1 cellular context compared by ENCODE assay signal in the genomic region with DNA sequence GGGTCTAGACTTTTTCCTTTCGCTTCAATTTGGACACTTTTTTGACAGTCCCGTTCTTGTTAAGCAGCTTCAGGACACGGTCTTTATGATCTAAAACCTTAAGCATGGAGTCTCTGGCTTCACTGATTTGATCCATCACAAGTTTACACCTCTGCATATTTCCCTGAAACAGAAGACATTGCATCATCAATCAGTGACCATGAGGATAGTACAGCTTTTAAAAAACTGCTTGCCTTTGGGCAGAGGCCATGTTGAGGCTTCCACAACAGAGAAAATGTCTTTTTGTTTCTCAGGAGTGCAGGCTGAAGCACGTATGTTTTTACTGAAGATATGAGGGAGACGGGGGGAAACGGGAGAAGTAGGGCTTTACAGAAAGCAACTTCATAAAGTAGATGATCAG.
A peak's percentile ranks its signal among the peaks of the same experiment; 100 is the strongest.
TF ChIP-seq lines count a peak whose summit lies in the region.

No MANE protein-coding gene starts in this region.

TF ChIP-seq in K562, 482 proteins besides CTCF, POLR2A, EP300 and RAD21 (continued from another document and continues in another):
- TF ChIP-seq PRDM10 (IDR thresholded peaks at IDR 0.05; ENCODE audit: partially characterized antibody): no peak
- TF ChIP-seq CBX1 (IDR thresholded peaks at IDR 0.05; ENCODE audit: low read depth): no peak
- no peak for TF ChIP-seq MYBL2 (IDR thresholded peaks at IDR 0.05; ENCODE audit: low read depth)
- no peak for TF ChIP-seq MYBL2 (CRISPR knock-in tag; IDR thresholded peaks at IDR 0.05; ENCODE audit: borderline replicate concordance)
- no peak for TF ChIP-seq SOX6 (IDR thresholded peaks at IDR 0.05)
- no peak for TF ChIP-seq POLR3A (IDR thresholded peaks at IDR 0.05; ENCODE audit: borderline replicate concordance, extremely low read depth, insufficient read depth, insufficient read length)
- TF ChIP-seq, protein P1, sequence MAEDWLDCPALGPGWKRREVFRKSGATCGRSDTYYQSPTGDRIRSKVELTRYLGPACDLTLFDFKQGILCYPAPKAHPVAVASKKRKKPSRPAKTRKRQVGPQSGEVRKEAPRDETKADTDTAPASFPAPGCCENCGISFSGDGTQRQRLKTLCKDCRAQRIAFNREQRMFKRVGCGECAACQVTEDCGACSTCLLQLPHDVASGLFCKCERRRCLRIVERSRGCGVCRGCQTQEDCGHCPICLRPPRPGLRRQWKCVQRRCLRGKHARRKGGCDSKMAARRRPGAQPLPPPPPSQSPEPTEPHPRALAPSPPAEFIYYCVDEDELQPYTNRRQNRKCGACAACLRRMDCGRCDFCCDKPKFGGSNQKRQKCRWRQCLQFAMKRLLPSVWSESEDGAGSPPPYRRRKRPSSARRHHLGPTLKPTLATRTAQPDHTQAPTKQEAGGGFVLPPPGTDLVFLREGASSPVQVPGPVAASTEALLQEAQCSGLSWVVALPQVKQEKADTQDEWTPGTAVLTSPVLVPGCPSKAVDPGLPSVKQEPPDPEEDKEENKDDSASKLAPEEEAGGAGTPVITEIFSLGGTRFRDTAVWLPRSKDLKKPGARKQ (CRISPR knock-in tag; IDR thresholded peaks at IDR 0.05): no peak
- peak; percentile 65 for TF ChIP-seq CEBPB (tag; IDR thresholded peaks at IDR 0.05)
- TF ChIP-seq SMARCA5 (IDR thresholded peaks at IDR 0.05): no peak
- TF ChIP-seq, protein P2, sequence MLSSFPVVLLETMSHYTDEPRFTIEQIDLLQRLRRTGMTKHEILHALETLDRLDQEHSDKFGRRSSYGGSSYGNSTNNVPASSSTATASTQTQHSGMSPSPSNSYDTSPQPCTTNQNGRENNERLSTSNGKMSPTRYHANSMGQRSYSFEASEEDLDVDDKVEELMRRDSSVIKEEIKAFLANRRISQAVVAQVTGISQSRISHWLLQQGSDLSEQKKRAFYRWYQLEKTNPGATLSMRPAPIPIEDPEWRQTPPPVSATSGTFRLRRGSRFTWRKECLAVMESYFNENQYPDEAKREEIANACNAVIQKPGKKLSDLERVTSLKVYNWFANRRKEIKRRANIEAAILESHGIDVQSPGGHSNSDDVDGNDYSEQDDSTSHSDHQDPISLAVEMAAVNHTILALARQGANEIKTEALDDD (IDR thresholded peaks at IDR 0.05): no peak
- TF ChIP-seq CBX3 (IDR thresholded peaks at IDR 0.05; ENCODE audit: borderline replicate concordance in 1 of 2, low read length in 2 of 2): no peak
- TF ChIP-seq POLR2H (tag; IDR thresholded peaks at IDR 0.05; ENCODE audit: low read depth): peak; percentile 48; the same call in 1 of the 2 replicates
- TF ChIP-seq ARID3B (CRISPR knock-in tag; IDR thresholded peaks at IDR 0.05; ENCODE audit: borderline replicate concordance): no peak
- TF ChIP-seq, protein P3, sequence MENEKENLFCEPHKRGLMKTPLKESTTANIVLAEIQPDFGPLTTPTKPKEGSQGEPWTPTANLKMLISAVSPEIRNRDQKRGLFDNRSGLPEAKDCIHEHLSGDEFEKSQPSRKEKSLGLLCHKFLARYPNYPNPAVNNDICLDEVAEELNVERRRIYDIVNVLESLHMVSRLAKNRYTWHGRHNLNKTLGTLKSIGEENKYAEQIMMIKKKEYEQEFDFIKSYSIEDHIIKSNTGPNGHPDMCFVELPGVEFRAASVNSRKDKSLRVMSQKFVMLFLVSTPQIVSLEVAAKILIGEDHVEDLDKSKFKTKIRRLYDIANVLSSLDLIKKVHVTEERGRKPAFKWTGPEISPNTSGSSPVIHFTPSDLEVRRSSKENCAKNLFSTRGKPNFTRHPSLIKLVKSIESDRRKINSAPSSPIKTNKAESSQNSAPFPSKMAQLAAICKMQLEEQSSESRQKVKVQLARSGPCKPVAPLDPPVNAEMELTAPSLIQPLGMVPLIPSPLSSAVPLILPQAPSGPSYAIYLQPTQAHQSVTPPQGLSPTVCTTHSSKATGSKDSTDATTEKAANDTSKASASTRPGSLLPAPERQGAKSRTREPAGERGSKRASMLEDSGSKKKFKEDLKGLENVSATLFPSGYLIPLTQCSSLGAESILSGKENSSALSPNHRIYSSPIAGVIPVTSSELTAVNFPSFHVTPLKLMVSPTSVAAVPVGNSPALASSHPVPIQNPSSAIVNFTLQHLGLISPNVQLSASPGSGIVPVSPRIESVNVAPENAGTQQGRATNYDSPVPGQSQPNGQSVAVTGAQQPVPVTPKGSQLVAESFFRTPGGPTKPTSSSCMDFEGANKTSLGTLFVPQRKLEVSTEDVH (IDR thresholded peaks at IDR 0.05; ENCODE audit: low read depth, partially characterized antibody): no peak
- 0 out of 2 replicates have a peak, but pooled peaks have one; percentile 1 for TF ChIP-seq ETV1 (tag; conservative IDR thresholded peaks at IDR 0.05; ENCODE audit: low read depth)
- no peak for TF ChIP-seq SMARCC2 (IDR thresholded peaks at IDR 0.05; ENCODE audit: low read depth)
- no peak for TF ChIP-seq POLR2G (IDR thresholded peaks at IDR 0.05; ENCODE audit: low read depth, low read length)
- no peak for TF ChIP-seq FOXP1 (CRISPR knock-in tag; IDR thresholded peaks at IDR 0.05)
- TF ChIP-seq, protein P4, sequence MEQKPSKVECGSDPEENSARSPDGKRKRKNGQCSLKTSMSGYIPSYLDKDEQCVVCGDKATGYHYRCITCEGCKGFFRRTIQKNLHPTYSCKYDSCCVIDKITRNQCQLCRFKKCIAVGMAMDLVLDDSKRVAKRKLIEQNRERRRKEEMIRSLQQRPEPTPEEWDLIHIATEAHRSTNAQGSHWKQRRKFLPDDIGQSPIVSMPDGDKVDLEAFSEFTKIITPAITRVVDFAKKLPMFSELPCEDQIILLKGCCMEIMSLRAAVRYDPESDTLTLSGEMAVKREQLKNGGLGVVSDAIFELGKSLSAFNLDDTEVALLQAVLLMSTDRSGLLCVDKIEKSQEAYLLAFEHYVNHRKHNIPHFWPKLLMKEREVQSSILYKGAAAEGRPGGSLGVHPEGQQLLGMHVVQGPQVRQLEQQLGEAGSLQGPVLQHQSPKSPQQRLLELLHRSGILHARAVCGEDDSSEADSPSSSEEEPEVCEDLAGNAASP (IDR thresholded peaks at IDR 0.05): no peak
- no peak for TF ChIP-seq PURB (CRISPR knock-in tag; IDR thresholded peaks at IDR 0.05; ENCODE audit: low read depth)
- TF ChIP-seq, protein P5, sequence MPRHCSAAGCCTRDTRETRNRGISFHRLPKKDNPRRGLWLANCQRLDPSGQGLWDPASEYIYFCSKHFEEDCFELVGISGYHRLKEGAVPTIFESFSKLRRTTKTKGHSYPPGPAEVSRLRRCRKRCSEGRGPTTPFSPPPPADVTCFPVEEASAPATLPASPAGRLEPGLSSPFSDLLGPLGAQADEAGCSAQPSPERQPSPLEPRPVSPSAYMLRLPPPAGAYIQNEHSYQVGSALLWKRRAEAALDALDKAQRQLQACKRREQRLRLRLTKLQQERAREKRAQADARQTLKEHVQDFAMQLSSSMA (CRISPR knock-in tag; IDR thresholded peaks at IDR 0.05): no peak
- no peak for TF ChIP-seq ZNF232 (CRISPR knock-in tag; IDR thresholded peaks at IDR 0.05)
- TF ChIP-seq NR2F6 (CRISPR knock-in tag; IDR thresholded peaks at IDR 0.05): no peak
- TF ChIP-seq, protein P6, sequence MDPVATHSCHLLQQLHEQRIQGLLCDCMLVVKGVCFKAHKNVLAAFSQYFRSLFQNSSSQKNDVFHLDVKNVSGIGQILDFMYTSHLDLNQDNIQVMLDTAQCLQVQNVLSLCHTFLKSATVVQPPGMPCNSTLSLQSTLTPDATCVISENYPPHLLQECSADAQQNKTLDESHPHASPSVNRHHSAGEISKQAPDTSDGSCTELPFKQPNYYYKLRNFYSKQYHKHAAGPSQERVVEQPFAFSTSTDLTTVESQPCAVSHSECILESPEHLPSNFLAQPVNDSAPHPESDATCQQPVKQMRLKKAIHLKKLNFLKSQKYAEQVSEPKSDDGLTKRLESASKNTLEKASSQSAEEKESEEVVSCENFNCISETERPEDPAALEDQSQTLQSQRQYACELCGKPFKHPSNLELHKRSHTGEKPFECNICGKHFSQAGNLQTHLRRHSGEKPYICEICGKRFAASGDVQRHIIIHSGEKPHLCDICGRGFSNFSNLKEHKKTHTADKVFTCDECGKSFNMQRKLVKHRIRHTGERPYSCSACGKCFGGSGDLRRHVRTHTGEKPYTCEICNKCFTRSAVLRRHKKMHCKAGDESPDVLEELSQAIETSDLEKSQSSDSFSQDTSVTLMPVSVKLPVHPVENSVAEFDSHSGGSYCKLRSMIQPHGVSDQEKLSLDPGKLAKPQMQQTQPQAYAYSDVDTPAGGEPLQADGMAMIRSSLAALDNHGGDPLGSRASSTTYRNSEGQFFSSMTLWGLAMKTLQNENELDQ (CRISPR knock-in tag; IDR thresholded peaks at IDR 0.05; ENCODE audit: borderline replicate concordance): no peak
- TF ChIP-seq RBM25 (IDR thresholded peaks at IDR 0.05; ENCODE audit: low read depth, low read length, severe bottlenecking): no peak
- no peak for TF ChIP-seq BCOR (IDR thresholded peaks at IDR 0.05)
- TF ChIP-seq GATA2 (CRISPR knock-in tag; IDR thresholded peaks at IDR 0.05): no peak
- peak; percentile 78 for TF ChIP-seq ZNF175 (CRISPR knock-in tag; IDR thresholded peaks at IDR 0.05; ENCODE audit: low read depth)
- TF ChIP-seq ZNF644 (tag; IDR thresholded peaks at IDR 0.05; ENCODE audit: low read depth): no peak
- TF ChIP-seq MITF (IDR thresholded peaks at IDR 0.05): no peak
- TF ChIP-seq PPARD (CRISPR knock-in tag; IDR thresholded peaks at IDR 0.05): no peak
- TF ChIP-seq SP2 (IDR thresholded peaks at IDR 0.05; ENCODE audit: extremely low read depth, low read depth, low read length, poor library complexity, severe bottlenecking): no peak
- no peak for TF ChIP-seq ZFPM2 (CRISPR knock-in tag; IDR thresholded peaks at IDR 0.05)
- no peak for TF ChIP-seq CBFA2T3 (IDR thresholded peaks at IDR 0.05)
- no peak for TF ChIP-seq NR0B1 (IDR thresholded peaks at IDR 0.05; ENCODE audit: partially characterized antibody)
- no peak for TF ChIP-seq TGIF2 (CRISPR knock-in tag; IDR thresholded peaks at IDR 0.05)
